2 cellular contexts compared by ENCODE assay signal in genomic region chr14:69937367-69937777, GRCh38.
TF ChIP-seq lines count a peak whose summit lies in the region.

No MANE protein-coding gene starts in this region.

TF ChIP-seq in IMR-90, 13 proteins besides CTCF, POLR2A, EP300 and RAD21:
- no peak for TF ChIP-seq CHD1 (IDR thresholded peaks at IDR 0.05; ENCODE audit: low read depth, low read length)
- TF ChIP-seq ELK1 (IDR thresholded peaks at IDR 0.05; ENCODE audit: borderline replicate concordance, low read depth, low read length), result no peak
- TF ChIP-seq USF2 (IDR thresholded peaks at IDR 0.05; ENCODE audit: low read depth, low read length), result no peak
- no peak for TF ChIP-seq MXI1 (IDR thresholded peaks at IDR 0.05; ENCODE audit: borderline replicate concordance, low read depth, low read length)
- TF ChIP-seq NFE2L2 (IDR thresholded peaks at IDR 0.05; ENCODE audit: low read depth, low read length), result no peak
- TF ChIP-seq FOS (IDR thresholded peaks at IDR 0.05; ENCODE audit: low read depth, low read length), result no peak
- TF ChIP-seq CEBPB (IDR thresholded peaks at IDR 0.05; ENCODE audit: low read depth, low read length), result no peak
- no peak for TF ChIP-seq BHLHE40 (IDR thresholded peaks at IDR 0.05; ENCODE audit: low read depth, low read length)
- no peak for TF ChIP-seq MAZ (IDR thresholded peaks at IDR 0.05; ENCODE audit: borderline replicate concordance, low read depth, low read length)
- no peak for TF ChIP-seq MAFK (IDR thresholded peaks at IDR 0.05; ENCODE audit: low read depth, low read length)
- TF ChIP-seq RCOR1 (IDR thresholded peaks at IDR 0.05; ENCODE audit: insufficient replicate concordance, low read length), result no peak
- no peak for TF ChIP-seq RFX5 (IDR thresholded peaks at IDR 0.05; ENCODE audit: low read depth, low read length)
TF ChIP-seq in IMR-90: peak in this region for 0.

TF ChIP-seq in endothelial cell of umbilical vein, 7 proteins besides CTCF, POLR2A, EP300 and RAD21:
- no peak for TF ChIP-seq MAX (IDR thresholded peaks at IDR 0.05; ENCODE audit: insufficient read depth, insufficient read length)
- TF ChIP-seq GATA2 (IDR thresholded peaks at IDR 0.05; ENCODE audit: insufficient read depth, insufficient read length, low read depth, low read length), result no peak
- TF ChIP-seq POLR2AphosphoS5 (IDR thresholded peaks at IDR 0.05; ENCODE audit: insufficient read depth, low read depth, low read length), result no peak
- no peak for TF ChIP-seq EZH2 (IDR thresholded peaks at IDR 0.05; ENCODE audit: borderline replicate concordance, low read depth, low read length, severe bottlenecking)
- no peak for TF ChIP-seq FOS (IDR thresholded peaks at IDR 0.05; ENCODE audit: borderline replicate concordance, insufficient read depth, low read length)
- TF ChIP-seq MYC (IDR thresholded peaks at IDR 0.05; ENCODE audit: low read depth, low read length), result no peak
- no peak for TF ChIP-seq JUN (IDR thresholded peaks at IDR 0.05; ENCODE audit: borderline replicate concordance, insufficient read depth, insufficient read length, low read depth)
